23 cellular contexts compared by ENCODE assay signal in the genomic region with DNA sequence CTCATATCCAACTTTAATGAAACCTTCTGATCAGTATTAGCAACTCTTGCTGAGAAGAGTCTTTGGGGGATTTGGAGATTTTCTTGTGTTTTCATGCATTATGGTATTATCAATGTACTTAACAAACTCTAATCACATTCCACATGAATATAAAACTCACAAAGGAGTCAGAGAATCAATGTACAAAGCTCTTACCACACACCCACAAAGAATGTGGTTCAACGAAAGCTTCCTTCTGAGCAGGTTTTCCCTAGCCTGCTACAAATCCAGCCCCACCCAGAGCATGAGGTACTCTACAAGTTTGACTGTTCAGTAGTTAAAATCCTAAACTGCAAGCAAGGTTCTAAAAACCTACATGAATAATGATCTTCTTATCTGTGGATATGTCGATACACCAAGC.
A peak's percentile ranks its signal among the peaks of the same experiment; 100 is the strongest.
DNase-seq lines count a peak whose midpoint lies in the region; ATAC-seq and TF ChIP-seq lines count a peak whose summit lies in the region.
"Had no signal": no experiment of that assay in that cellular context is flagged by ENCODE, and none has a peak within 500 bp of the region (broad histone marks: within the 10 kb centered on the region; RNA-seq: fewer than 3 reads in every experiment).

No MANE protein-coding gene starts in this region.

- H2AFZ ChIP-seq in GM23248 = no peak overlapping the region
- H2AFZ ChIP-seq in osteoblast (ENCODE audit: low read length) = no peak overlapping the region
- no peak overlapping the region for H2AFZ ChIP-seq in OCI-LY7 (ENCODE audit: low read length)

- H3K79me2 ChIP-seq in GM23248 (ENCODE audit: insufficient read depth) = no peaks in the 10 kb centered on the region
- no peaks in the 10 kb centered on the region for H3K79me2 ChIP-seq in osteoblast (ENCODE audit: insufficient read depth, low read length)
- H3K79me2 ChIP-seq in OCI-LY7 (ENCODE audit: insufficient read depth, low read depth, low read length) = no peaks in the 10 kb centered on the region

- WGBS in GM23248 (ENCODE audit: low coverage in 1 of 2, low lambda C conversion rate in 2 of 2, missing lambda C conversion rate in 2 of 2), 2 experiments = 89 to 92% methylated on average over 2 of the region's 2 CpGs

- no peak overlapping the region for H3K9ac ChIP-seq in GM23248

- H3K9me3 ChIP-seq in GM23248 (ENCODE audit: low read depth) = no peaks in the 10 kb centered on the region
- no peaks in the 10 kb centered on the region for H3K9me3 ChIP-seq in osteoblast (ENCODE audit: low read depth, low read length)
- H3K9me3 ChIP-seq in OCI-LY7 (ENCODE audit: low read length) = no peaks in the 10 kb centered on the region
- H3K9me3 ChIP-seq: tibial artery had no signal

- in situ Hi-C loops in GM23248 (cut with MboI) = no loop called here

- H3K4me1 ChIP-seq in GM23248 (ENCODE audit: insufficient read depth) (peaks cover 26% of the 10 kb centered on the region), osteoblast (ENCODE audit: insufficient read depth, low read length) (peaks cover 18% of the 10 kb centered on the region), OCI-LY7 (ENCODE audit: insufficient read depth, low read length, poor library complexity, severe bottlenecking) (no peaks in the 10 kb centered on the region)
- H3K4me1 ChIP-seq: tibial artery had no signal

- peak overlapping the region; percentile 72 for H3K4me2 ChIP-seq in GM23248 (ENCODE audit: unreplicated experiment)
- peak overlapping the region; percentile 67 for H3K4me2 ChIP-seq in osteoblast (ENCODE audit: insufficient read depth, low read length)
- H3K4me2 ChIP-seq in OCI-LY7 (ENCODE audit: low read length) = no peak overlapping the region

- H3K27ac ChIP-seq in GM23248 (peak overlapping the region; percentile 62; the same call in 1 of the 2 replicates), RWPE1 (no peak overlapping the region), epithelial cell of prostate (peak overlapping the region; percentile 33), osteoblast (ENCODE audit: low read depth, low read length) (peak overlapping the region; percentile 72), OCI-LY7 (ENCODE audit: low read depth, low read length, poor library complexity, severe bottlenecking) (no peak overlapping the region)
- H3K27ac ChIP-seq: tibial artery had no signal

- CTCF ChIA-PET in RWPE1 (lab: Yijun Ruan, JAX) (interaction anchor here (0.7 kb wide), 1 partner anchor 1165 kb away, joined by 5 read pairs; no protein-coding TSS in a partner anchor), OCI-LY7 (lab: Charles Lee; ENCODE audit: unreplicated experiment) (no interaction called here)

- no peak for ATAC-seq in GM21825 (IDR thresholded peaks at IDR 0.05; ENCODE audit: unreplicated experiment)
- ATAC-seq: left cardiac atrium had no signal

- POLR2A ChIA-PET in RWPE1 (lab: Yijun Ruan, JAX; ENCODE audit: low non-redundant PET) = no interaction called here
- POLR2A ChIA-PET in OCI-LY7 (lab: Charles Lee) = no interaction called here

- H3K4me3 ChIP-seq in GM23248 (no peak overlapping the region), osteoblast (ENCODE audit: insufficient read depth, low read length) (no peak overlapping the region), OCI-LY7 (ENCODE audit: low read depth, low read length, poor library complexity, severe bottlenecking) (no peak overlapping the region)
- H3K4me3 ChIP-seq: skin epidermis, tibial artery had no signal

- H3K36me3 ChIP-seq in GM23248 (ENCODE audit: low read depth) (no peaks in the 10 kb centered on the region), osteoblast (ENCODE audit: insufficient read depth, low read length) (peaks cover 24% of the 10 kb centered on the region), OCI-LY7 (ENCODE audit: insufficient read depth, low read length) (no peaks in the 10 kb centered on the region)

- H3K9me2 ChIP-seq in GM23248 (ENCODE audit: insufficient read depth) (no peaks in the 10 kb centered on the region), OCI-LY7 (ENCODE audit: insufficient read depth, low read length) (no peaks in the 10 kb centered on the region)

- DNase-seq in GM23248 = peak; percentile 34
- DNase-seq in RWPE1 (ENCODE audit: low spot score) = peak; percentile 23
- DNase-seq in epithelial cell of prostate (ENCODE audit: low read depth, low spot score) = peak; percentile 62
- DNase-seq in osteoblast (ENCODE audit: insufficient read length, low spot score, missing footprints) = no peak
- no peak for DNase-seq in stimulated activated CD4-positive, alpha-beta T cell treated with anti-CD3 and anti-CD28 coated beads, Interleukin-4, amount 100 ng/mL, for 1 hour
- DNase-seq in occipital lobe (lab: John Stamatoyannopoulos, UW) = no peak
- no peak for DNase-seq in OCI-LY7 (ENCODE audit: low spot score)
- DNase-seq: activated CD4-positive, alpha-beta T cell treated with anti-CD3 and anti-CD28 coated beads, Interleukin-2, amount 50 U/mL, for 4 hours; activated CD4-positive, CD25-positive, alpha-beta regulatory T cell; activated naive CD4-positive, alpha-beta T cell treated with Interleukin-2 at 50 U/mL for 16 hours; amygdala; central memory CD4-positive, alpha-beta T cell; head of caudate nucleus; KBM-7; left cardiac atrium; NCI-H1417 treated with DMSO at 0.1 percent for 48 hours; NCI-H2081 treated with DMSO at 0.1 percent for 48 hours; NCI-H226; RPMI8226; T-helper 1 cell; tibial artery had no signal

- H4K20me1 ChIP-seq in GM23248 (ENCODE audit: insufficient read depth) (no peaks in the 10 kb centered on the region), osteoblast (ENCODE audit: insufficient read depth, low read length) (no peaks in the 10 kb centered on the region), OCI-LY7 (ENCODE audit: insufficient read depth, low read length) (no peaks in the 10 kb centered on the region)

- no TSS peak for BruUV-seq in OCI-LY7 (replicated peaks; lab: Mats Ljungman, UMichigan)

- no peaks in the 10 kb centered on the region for H3K27me3 ChIP-seq in GM23248 (replicated peaks; ENCODE audit: insufficient read depth)
- no peaks in the 10 kb centered on the region for H3K27me3 ChIP-seq in osteoblast (ENCODE audit: insufficient read depth, low read length)
- H3K27me3 ChIP-seq: tibial artery had no signal

- peaks cover 28% of the 10 kb centered on the region for H3F3A ChIP-seq in GM23248 (ENCODE audit: insufficient read depth)

- TF ChIP-seq CTCF in RWPE1 (conservative IDR thresholded peaks at IDR 0.05; ENCODE audit: low read depth) (no peak), osteoblast (IDR thresholded peaks at IDR 0.05; ENCODE audit: extremely low read depth, low read depth, low read length) (no peak), OCI-LY7 (conservative IDR thresholded peaks at IDR 0.05; ENCODE audit: low read length) (no peak)

- intact Hi-C loops in OCI-LY7 (cut with micrococcal nuclease; ENCODE audit: unreplicated experiment) = no loop called here

Comparison
In these comparisons a context has a peak if more than half of its experiments do, and no peak if none do; other contexts are left out.
1. DNase-seq: peak in GM23248 (single experiment), RWPE1 (single experiment) and epithelial cell of prostate (single experiment); none in osteoblast (single experiment), stimulated activated CD4-positive, alpha-beta T cell treated with anti-CD3 and anti-CD28 coated beads, Interleukin-4, amount 100 ng/mL, for 1 hour (single experiment), occipital lobe (single experiment) and OCI-LY7 (single experiment).
2. H3K27ac ChIP-seq: peak in GM23248 (single experiment), epithelial cell of prostate (single experiment) and osteoblast (single experiment); none in RWPE1 (single experiment) and OCI-LY7 (single experiment).